Comparison of ENCODE assay signal across 9 cellular contexts in genomic region chr22:39462443-39463147, GRCh38. TPM values are rescaled to one million over a fixed set of nuclear protein-coding genes. Genes with fewer than 3 reads are reported as not detected.
DNase-seq lines count a peak whose midpoint lies in the region; ATAC-seq, FAIRE-seq and TF ChIP-seq lines count a peak whose summit lies in the region.
"Had no signal": no experiment of that assay in that cellular context is flagged by ENCODE, and none has a peak within 500 bp of the region (broad histone marks: within the 10 kb centered on the region; RNA-seq: fewer than 3 reads in every experiment).

No MANE protein-coding gene starts in this region.

- H3K79me2 ChIP-seq in parathyroid adenoma: no peaks in the 10 kb centered on the region

- CTCF ChIA-PET in GM10248 (lab: Yijun Ruan, JAX): interaction anchor here (0.6 to 2.1 kb wide), 5 partner anchors 16 to 694 kb away, joined by 3 to 6 read pairs (median 6); no protein-coding TSS in a partner anchor

- no peak for TF ChIP-seq POLR2A in Peyer's patch (IDR thresholded peaks at IDR 0.05)
- TF ChIP-seq POLR2A in H54 (IDR thresholded peaks at IDR 0.05; ENCODE audit: low read depth, low read length): no peak

- no peak overlapping the region for H3K9ac ChIP-seq in parathyroid adenoma

- peaks cover 0 to 12% of the 10 kb centered on the region in 2 donors for H3K27me3 ChIP-seq in Peyer's patch
- H3K27me3 ChIP-seq in cardiac muscle cell: no peaks in the 10 kb centered on the region
- peaks cover 4% of the 10 kb centered on the region for H3K27me3 ChIP-seq in parathyroid adenoma (ENCODE audit: control insufficient read depth, insufficient read depth, low read length)

- H3K4me1 ChIP-seq in Peyer's patch (peaks cover 0 to 36% (median 20%) of the 10 kb centered on the region in 4 donors), cardiac muscle cell (ENCODE audit: low read depth) (peaks cover 10% of the 10 kb centered on the region), parathyroid adenoma (no peaks in the 10 kb centered on the region)

- H3K27ac ChIP-seq in Peyer's patch: peak overlapping the region; percentile 2 to 64 (median 18)
- peak overlapping the region; percentile 64 for H3K27ac ChIP-seq in cardiac muscle cell
- H3K27ac ChIP-seq in parathyroid adenoma: peak overlapping the region; percentile 68

- no peak for DNase-seq in GM10248 (ENCODE audit: extremely low spot score)
- peak in 1 of 3 donors; percentile 46 for DNase-seq in Peyer's patch
- peak in 1 of 2 donors; percentile 65 for DNase-seq in cardiac muscle cell (ENCODE audit: low read depth in 1 of 2, low spot score in 1 of 2)
- no peak for DNase-seq in H54 (ENCODE audit: insufficient read length, low spot score)
- DNase-seq in H4 (ENCODE audit: low spot score): no peak
- DNase-seq: activated CD4-positive, alpha-beta T cell treated with anti-CD3 and anti-CD28 coated beads, Interleukin-2, amount 50 U/mL, for 4 hours had no signal

- H3K4me3 ChIP-seq in Peyer's patch: no peak overlapping the region
- H3K4me3 ChIP-seq in cardiac muscle cell: no peak overlapping the region
- H3K4me3 ChIP-seq in parathyroid adenoma (ENCODE audit: low read depth, low read length): no peak overlapping the region

- TF ChIP-seq CTCF in GM10248 (IDR thresholded peaks at IDR 0.05; ENCODE audit: control extremely low read depth, extremely low read depth, low read depth, missing control alignments): peak; percentile 6
- TF ChIP-seq CTCF in Peyer's patch (IDR thresholded peaks at IDR 0.05): no peak
- TF ChIP-seq CTCF in cardiac muscle cell (IDR thresholded peaks at IDR 0.05; ENCODE audit: low read depth, low read length): no peak
- TF ChIP-seq CTCF in parathyroid adenoma (IDR thresholded peaks at IDR 0.05): no peak

- POLR2A ChIA-PET in GM10248 (lab: Yijun Ruan, JAX): no interaction called here

- no peak overlapping the region for H2AFZ ChIP-seq in parathyroid adenoma

- no peak overlapping the region for H3K4me2 ChIP-seq in parathyroid adenoma (ENCODE audit: low read length)

- ATAC-seq in HG02885 (IDR thresholded peaks at IDR 0.05; ENCODE audit: poor library complexity, unreplicated experiment): no peak
- no peak for ATAC-seq in GM18858 (IDR thresholded peaks at IDR 0.05; ENCODE audit: unreplicated experiment)

- no peaks in the 10 kb centered on the region for H3K9me3 ChIP-seq in Peyer's patch
- H3K9me3 ChIP-seq in cardiac muscle cell (ENCODE audit: low read depth): no peaks in the 10 kb centered on the region
- H3K9me3 ChIP-seq in parathyroid adenoma (ENCODE audit: control insufficient read depth, low read length): no peaks in the 10 kb centered on the region

- no peak for FAIRE-seq in H54 (lab: Jason Lieb, UNC)

- H3K36me3 ChIP-seq in Peyer's patch (no peaks in the 10 kb centered on the region), cardiac muscle cell (no peaks in the 10 kb centered on the region), parathyroid adenoma (ENCODE audit: control insufficient read depth, insufficient read depth, low read length) (no peaks in the 10 kb centered on the region)

RNA-seq across cellular contexts. Expression of gene MGAT3, which starts 5.8 kb away (rescaled TPM):
- total RNA-seq in Peyer's patch (10 to 100 TPM in 3 of 4 donors, 1 to 10 TPM in 1; 5.0 to 53.7 (median 49.6) TPM), cardiac muscle cell (31.4 and 38.0 TPM in 2 replicates)
- polyA plus RNA-seq in cardiac muscle cell: 9.9 and 12.3 TPM in 2 replicates
- total RNA-seq in H4 (2014; rRNA removed; shearing (Covaris generic)): 0.80 and 1.1 TPM in 2 replicates

RNA-seq across cellular contexts. Expression of gene MIEF1, which starts 39.5 kb away (rescaled TPM):
- total RNA-seq in Peyer's patch (10 to 100 TPM; 16.5 to 51.0 (median 41.3) TPM), cardiac muscle cell (27.2 and 31.2 TPM in 2 replicates)
- 29.1 and 33.7 TPM in 2 replicates for polyA plus RNA-seq in cardiac muscle cell
- 18.0 and 19.8 TPM in 2 replicates for total RNA-seq in H4 (2014; rRNA removed; shearing (Covaris generic))

RNA-seq across cellular contexts. Expression of gene ATF4, which starts 57.8 kb away (rescaled TPM):
- 100 to 1,000 TPM; 222 to 550 (median 280) TPM for total RNA-seq in Peyer's patch
- total RNA-seq in cardiac muscle cell: 283 and 375 TPM in 2 replicates
- 194 and 203 TPM in 2 replicates for polyA plus RNA-seq in cardiac muscle cell
- 379 and 444 TPM in 2 replicates for total RNA-seq in H4 (2014; rRNA removed; shearing (Covaris generic))

Comparison
In these comparisons a context has a peak if more than half of its experiments do, and no peak if none do; other contexts are left out.
1. H3K27ac ChIP-seq: peak in every context shown above with its lines; median percentile 68 in parathyroid adenoma; 64 in cardiac muscle cell; 18 in Peyer's patch.